In genomic region chr12:111411187-111411764, GRCh38 we compare ENCODE assay signal across 10 cellular contexts. TPM values are rescaled to one million over a fixed set of nuclear protein-coding genes. Genes with fewer than 3 reads are reported as not detected.
DNase-seq lines count a peak whose midpoint lies in the region; ATAC-seq and TF ChIP-seq lines count a peak whose summit lies in the region.
"Had no signal": no experiment of that assay in that cellular context is flagged by ENCODE, and none has a peak within 500 bp of the region (broad histone marks: within the 10 kb centered on the region; RNA-seq: fewer than 3 reads in every experiment).

No MANE protein-coding gene starts in this region.

- H3K27me3 Mint-ChIP-seq in activated naive CD4-positive, alpha-beta T cell treated with anti-CD3 and anti-CD28 coated beads, Interleukin-2, amount 50 U/mL, for 24 hours, result no peaks in the 10 kb centered on the region
- H3K27me3 Mint-ChIP-seq in activated naive CD8-positive, alpha-beta T cell treated with anti-CD3 and anti-CD28 coated beads, Interleukin-2, amount 50 U/mL, for 24 hours, result no peaks in the 10 kb centered on the region

- H3K27ac Mint-ChIP-seq in activated naive CD4-positive, alpha-beta T cell treated with anti-CD3 and anti-CD28 coated beads, Interleukin-2, amount 50 U/mL, for 24 hours, result peak overlapping the region; percentile 55
- H3K27ac Mint-ChIP-seq in activated naive CD8-positive, alpha-beta T cell treated with anti-CD3 and anti-CD28 coated beads, Interleukin-2, amount 50 U/mL, for 24 hours, result peak overlapping the region; percentile 90

- TF ChIP-seq CTCF in lower lobe of right lung (IDR thresholded peaks at IDR 0.05), result no peak
- TF ChIP-seq CTCF in transverse colon (IDR thresholded peaks at IDR 0.05), result no peak

- H3K4me1 ChIP-seq in lower lobe of right lung, result peaks cover 78% of the 10 kb centered on the region
- peaks cover 26 to 71% (median 39%) of the 10 kb centered on the region in 4 donors for H3K4me1 ChIP-seq in transverse colon

- peaks cover 2% of the 10 kb centered on the region for H3K36me3 ChIP-seq in lower lobe of right lung
- H3K36me3 ChIP-seq in transverse colon, result no peaks in the 10 kb centered on the region

- no peak for TF ChIP-seq EP300 in transverse colon (IDR thresholded peaks at IDR 0.05; ENCODE audit: low read depth)

- no peak for DNase-seq in activated naive CD4-positive, alpha-beta T cell treated with Interleukin-2 at 50 U/mL for 16 hours
- DNase-seq in activated naive CD8-positive, alpha-beta T cell treated with anti-CD3 and anti-CD28 coated beads, Interleukin-2, amount 50 U/mL, for 24 hours, result no peak
- no peak for DNase-seq in lower lobe of right lung
- DNase-seq in transverse colon, result no peak
- DNase-seq in GDM1 (lab: John Stamatoyannopoulos, UW), result no peak
- no peak for DNase-seq in activated gamma-delta T cell treated with Interleukin-2 at 50 U/mL for 16 hours
- DNase-seq: AML-193; stimulated activated CD4-positive, alpha-beta T cell treated with anti-CD3 and anti-CD28 coated beads, Interleukin-1b, Interleukin-23, amount 100 ng/mL, for 48 hours had no signal

- ATAC-seq in activated naive CD8-positive, alpha-beta T cell treated with anti-CD3 and anti-CD28 coated beads, Interleukin-2, amount 50 U/mL, for 24 hours, result no peak
- ATAC-seq in lower lobe of right lung, result no peak
- ATAC-seq in HG02588 (IDR thresholded peaks at IDR 0.05; ENCODE audit: unreplicated experiment), result no peak

- H3K4me1 Mint-ChIP-seq in activated naive CD4-positive, alpha-beta T cell treated with anti-CD3 and anti-CD28 coated beads, Interleukin-2, amount 50 U/mL, for 24 hours, result peaks cover 70% of the 10 kb centered on the region
- H3K4me1 Mint-ChIP-seq in activated naive CD8-positive, alpha-beta T cell treated with anti-CD3 and anti-CD28 coated beads, Interleukin-2, amount 50 U/mL, for 24 hours, result peaks cover 82% of the 10 kb centered on the region

- peaks cover 3% of the 10 kb centered on the region for H3K36me3 Mint-ChIP-seq in activated naive CD4-positive, alpha-beta T cell treated with anti-CD3 and anti-CD28 coated beads, Interleukin-2, amount 50 U/mL, for 24 hours
- H3K36me3 Mint-ChIP-seq in activated naive CD8-positive, alpha-beta T cell treated with anti-CD3 and anti-CD28 coated beads, Interleukin-2, amount 50 U/mL, for 24 hours (ENCODE audit: low read depth), result peaks cover 40% of the 10 kb centered on the region

- H3K4me3 ChIP-seq in lower lobe of right lung, result no peak overlapping the region
- no peak overlapping the region for H3K4me3 ChIP-seq in transverse colon

- in situ Hi-C loops in transverse colon (cut with MboI; ENCODE audit: low pct_ligation_motif_present in 1 of 4, low pct_unique_long_range_greater_than_20kb in 1 of 4, low sequenced_read_pairs in 3 of 4), result no loop called here

- intact Hi-C loops in lower lobe of right lung (cut with DNase I), result no loop called here
- intact Hi-C loops in transverse colon (cut with DNase I; ENCODE audit: low total_unique reads), result no loop called here

- no peak for TF ChIP-seq POLR2A in transverse colon (IDR thresholded peaks at IDR 0.05)

- no peaks in the 10 kb centered on the region for H3K9me3 Mint-ChIP-seq in activated naive CD4-positive, alpha-beta T cell treated with anti-CD3 and anti-CD28 coated beads, Interleukin-2, amount 50 U/mL, for 24 hours
- H3K9me3 Mint-ChIP-seq in activated naive CD8-positive, alpha-beta T cell treated with anti-CD3 and anti-CD28 coated beads, Interleukin-2, amount 50 U/mL, for 24 hours, result no peaks in the 10 kb centered on the region

- H3K27ac ChIP-seq in lower lobe of right lung, result peak overlapping the region; percentile 86
- peak overlapping the region; percentile 72 to 93 (median 88) for H3K27ac ChIP-seq in transverse colon

- H3K27me3 ChIP-seq in lower lobe of right lung (ENCODE audit: low read depth), result no peaks in the 10 kb centered on the region
- H3K27me3 ChIP-seq in transverse colon, result no peaks in the 10 kb centered on the region

- H3K9me3 ChIP-seq in lower lobe of right lung (no peaks in the 10 kb centered on the region), transverse colon (no peaks in the 10 kb centered on the region)

- H3K4me3 Mint-ChIP-seq in activated naive CD4-positive, alpha-beta T cell treated with anti-CD3 and anti-CD28 coated beads, Interleukin-2, amount 50 U/mL, for 24 hours, result peak overlapping the region; percentile 66
- H3K4me3 Mint-ChIP-seq in activated naive CD8-positive, alpha-beta T cell treated with anti-CD3 and anti-CD28 coated beads, Interleukin-2, amount 50 U/mL, for 24 hours, result peak overlapping the region; percentile 89

- 83% methylated on average over 1 to 8 of the region's 8 CpGs for WGBS in transverse colon (ENCODE audit: low coverage in 1 of 2), 2 donors

RNA-seq across cellular contexts. Expression of gene SH2B3, which starts 5.6 kb away (rescaled TPM):
- 49.5 TPM for total RNA-seq in lower lobe of right lung
- total RNA-seq in transverse colon, result 10 to 100 TPM; 22.3 to 99.1 (median 43.6) TPM

RNA-seq across cellular contexts. Expression of gene PHETA1, which starts 42.4 kb away (rescaled TPM):
- total RNA-seq in lower lobe of right lung, result 20.5 TPM
- total RNA-seq in transverse colon, result 10 to 100 TPM; 22.4 to 34.8 (median 28.1) TPM
